In the genomic region with DNA sequence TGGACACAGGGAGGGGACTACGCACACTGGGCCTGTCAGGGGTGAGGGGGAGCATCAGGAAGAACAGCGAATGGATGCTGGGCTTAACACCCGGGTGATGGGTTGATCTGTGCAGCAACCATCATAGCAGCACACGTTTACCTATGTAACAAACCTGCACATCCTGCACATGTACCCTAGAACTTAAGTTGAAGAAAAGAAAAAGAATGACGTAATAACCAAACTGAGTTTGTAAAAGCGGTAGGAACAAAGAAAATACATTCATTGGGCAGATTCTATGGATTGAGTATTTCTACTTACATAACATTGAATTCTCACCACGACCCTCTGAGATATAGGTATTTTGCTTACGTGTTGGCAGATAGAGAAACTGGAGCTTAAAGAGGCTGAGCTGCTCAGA, we compare ENCODE assay signal across 29 cellular contexts.
"Had no signal": no experiment of that assay in that cellular context is flagged by ENCODE, and none has a peak within 500 bp of the region (broad histone marks: within the 10 kb centered on the region; RNA-seq: fewer than 3 reads in every experiment).

No MANE protein-coding gene starts in this region.

- H3K4me1 Mint-ChIP-seq: stimulated activated effector memory CD8-positive, alpha-beta T cell treated with anti-CD3 and anti-CD28 coated beads, Interleukin-12 subunit alpha, Interleukin-12 subunit beta, amount 100 ng/mL, for 72 hours; stimulated activated memory B cell treated with anti-CD40 and anti-IgM and Interleukin-4, amounts not matched to agents 10 μg/mL and 1 μg/mL and 100 μg/mL, for 72 hours; stimulated activated naive B cell treated with anti-CD40 and anti-IgM and Interleukin-4, amounts not matched to agents 10 μg/mL and 1 μg/mL and 100 μg/mL, for 72 hours; stimulated activated naive CD8-positive, alpha-beta T cell treated with anti-CD3 and anti-CD28 coated beads, Interleukin-15, amount 100 ng/mL, for 72 hours had no signal

- H3K36me3 ChIP-seq: stomach, suprapubic skin, thoracic aorta, thyroid gland, tibial artery, tibial nerve, transverse colon, upper lobe of left lung, upper lobe of right lung, uterus, vagina had no signal

- H3K4me1 ChIP-seq: stomach, suprapubic skin, testis, thyroid gland, transverse colon, upper lobe of left lung, upper lobe of right lung, uterus had no signal

- H3K27ac ChIP-seq: stomach, suprapubic skin, testis, thoracic aorta, thyroid gland, tibial artery, tibial nerve, transverse colon, upper lobe of left lung, upper lobe of right lung, uterus, vagina had no signal

- H3K4me3 ChIP-seq: stomach, suprapubic skin, testis, thoracic aorta, thyroid gland, tibial artery, tibial nerve, transverse colon, upper lobe of left lung, upper lobe of right lung, uterus, vagina had no signal

- H3K27me3 ChIP-seq: stomach, suprapubic skin, testis, thyroid gland, tibial artery, tibial nerve, transverse colon, upper lobe of left lung, upper lobe of right lung, uterus, vagina had no signal

- DNase-seq: stimulated activated CD4-positive, alpha-beta T cell treated with anti-CD3 and anti-CD28 coated beads, Interleukin-2, amount 100 ng/mL, for 48 hours; stimulated activated CD4-positive, alpha-beta T cell treated with anti-CD3 and anti-CD28 coated beads, Interleukin-4, amount 100 ng/mL, for 1 hour; stimulated activated CD4-positive, alpha-beta T cell treated with anti-CD3 and anti-CD28 coated beads, Interleukin-4, amount 100 ng/mL, for 24 hours; stimulated activated CD4-positive, alpha-beta T cell treated with anti-CD3 and anti-CD28 coated beads, Interleukin-4, amount 100 ng/mL, for 4 hours; stimulated activated CD8-positive, alpha-beta memory T cell treated with anti-CD3 and anti-CD28 coated beads, Interleukin-4, amount 100 ng/mL, for 48 hours; stimulated activated naive B cell treated with anti-CD40 and anti-IgM and Interleukin-4, amounts not matched to agents 10 μg/mL and 1 μg/mL and 100 μg/mL, for 72 hours; stimulated activated naive CD4-positive, alpha-beta T cell; stimulated activated naive CD4-positive, alpha-beta T cell treated with Interleukin-2 at 50 U/mL for 16 hours; stimulated activated naive CD8-positive, alpha-beta T cell treated with anti-CD3 and anti-CD28 coated beads, Interleukin-15, amount 100 ng/mL, for 72 hours; stimulated activated naive CD8-positive, alpha-beta T cell treated with anti-CD3 and anti-CD28 coated beads, Interleukin-15, Interleukin-2, amounts not matched to agents 100 U/mL and 50 U/mL, for 24 hours; stomach; substantia nigra; testis; thyroid gland; tibial artery; transverse colon; trophoblast cell; upper lobe of left lung; upper lobe of right lung; uterus had no signal

- H3K27me3 Mint-ChIP-seq: stimulated activated memory B cell treated with anti-CD40 and anti-IgM and Interleukin-4, amounts not matched to agents 10 μg/mL and 1 μg/mL and 100 μg/mL, for 72 hours; stimulated activated naive B cell treated with anti-CD40 and anti-IgM and Interleukin-4, amounts not matched to agents 10 μg/mL and 1 μg/mL and 100 μg/mL, for 72 hours; stimulated activated naive CD8-positive, alpha-beta T cell treated with anti-CD3 and anti-CD28 coated beads, Interleukin-15, amount 100 ng/mL, for 72 hours; stimulated activated naive CD8-positive, alpha-beta T cell treated with anti-CD3 and anti-CD28 coated beads, Interleukin-15, Interleukin-2, amounts not matched to agents 100 ng/mL and 50 ng/mL, for 24 hours; type B pancreatic cell had no signal

- FAIRE-seq: urothelium cell line had no signal

- H3K27ac Mint-ChIP-seq: stimulated activated effector memory CD8-positive, alpha-beta T cell treated with anti-CD3 and anti-CD28 coated beads, Interleukin-12 subunit alpha, Interleukin-12 subunit beta, amount 100 ng/mL, for 72 hours; stimulated activated memory B cell treated with anti-CD40 and anti-IgM and Interleukin-4, amounts not matched to agents 10 μg/mL and 1 μg/mL and 100 μg/mL, for 72 hours; stimulated activated naive B cell treated with anti-CD40 and anti-IgM and Interleukin-4, amounts not matched to agents 10 μg/mL and 1 μg/mL and 100 μg/mL, for 72 hours; stimulated activated naive CD8-positive, alpha-beta T cell treated with anti-CD3 and anti-CD28 coated beads, Interleukin-15, amount 100 ng/mL, for 72 hours; stimulated activated naive CD8-positive, alpha-beta T cell treated with anti-CD3 and anti-CD28 coated beads, Interleukin-15, Interleukin-2, amounts not matched to agents 100 ng/mL and 50 ng/mL, for 24 hours; type B pancreatic cell had no signal

- H3K9me3 ChIP-seq: stomach, suprapubic skin, testis, thoracic aorta, thyroid gland, tibial artery, tibial nerve, transverse colon, upper lobe of left lung, upper lobe of right lung, uterus, vagina had no signal

- H3K4me3 Mint-ChIP-seq: stimulated activated effector memory CD8-positive, alpha-beta T cell treated with anti-CD3 and anti-CD28 coated beads, Interleukin-12 subunit alpha, Interleukin-12 subunit beta, amount 100 ng/mL, for 72 hours; stimulated activated memory B cell treated with anti-CD40 and anti-IgM and Interleukin-4, amounts not matched to agents 10 μg/mL and 1 μg/mL and 100 μg/mL, for 72 hours; stimulated activated naive B cell treated with anti-CD40 and anti-IgM and Interleukin-4, amounts not matched to agents 10 μg/mL and 1 μg/mL and 100 μg/mL, for 72 hours; stimulated activated naive CD8-positive, alpha-beta T cell treated with anti-CD3 and anti-CD28 coated beads, Interleukin-15, amount 100 ng/mL, for 72 hours; stimulated activated naive CD8-positive, alpha-beta T cell treated with anti-CD3 and anti-CD28 coated beads, Interleukin-15, Interleukin-2, amounts not matched to agents 100 ng/mL and 50 ng/mL, for 24 hours; type B pancreatic cell had no signal

- ATAC-seq: stimulated activated effector memory CD8-positive, alpha-beta T cell treated with anti-CD3 and anti-CD28 coated beads, Interleukin-12 subunit alpha, Interleukin-12 subunit beta, amount 100 ng/mL, for 72 hours; stimulated activated memory B cell treated with anti-CD40 and anti-IgM and Interleukin-4, amounts not matched to agents 10 μg/mL and 1 μg/mL and 100 μg/mL, for 72 hours; stimulated activated naive B cell treated with anti-CD40 and anti-IgM and Interleukin-4, amounts not matched to agents 10 μg/mL and 1 μg/mL and 100 μg/mL, for 72 hours; stimulated activated naive CD8-positive, alpha-beta T cell treated with anti-CD3 and anti-CD28 coated beads, Interleukin-15, amount 100 ng/mL, for 72 hours; stimulated activated naive CD8-positive, alpha-beta T cell treated with anti-CD3 and anti-CD28 coated beads, Interleukin-15, Interleukin-2, amounts not matched to agents 100 U/mL and 50 U/mL, for 24 hours; upper lobe of right lung had no signal

- H3K36me3 Mint-ChIP-seq: stimulated activated effector memory CD8-positive, alpha-beta T cell treated with anti-CD3 and anti-CD28 coated beads, Interleukin-12 subunit alpha, Interleukin-12 subunit beta, amount 100 ng/mL, for 72 hours; stimulated activated memory B cell treated with anti-CD40 and anti-IgM and Interleukin-4, amounts not matched to agents 10 μg/mL and 1 μg/mL and 100 μg/mL, for 72 hours; stimulated activated naive B cell treated with anti-CD40 and anti-IgM and Interleukin-4, amounts not matched to agents 10 μg/mL and 1 μg/mL and 100 μg/mL, for 72 hours; type B pancreatic cell had no signal
